ENCODE assay signal across 8 cellular contexts in genomic region chrX:119758682-119759332, GRCh38. TPM values are rescaled to one million over a fixed set of nuclear protein-coding genes. Genes with fewer than 3 reads are reported as not detected.
DNase-seq lines count a peak whose midpoint lies in the region; ATAC-seq, FAIRE-seq and TF ChIP-seq lines count a peak whose summit lies in the region.

No MANE protein-coding gene starts in this region.

- H3K36me3 ChIP-seq in ACC112 (ENCODE audit: insufficient read depth, low read length) (no peaks in the 10 kb centered on the region), HUES48 (ENCODE audit: control insufficient read depth, insufficient read depth, low read length) (no peaks in the 10 kb centered on the region), pancreas (no peaks in the 10 kb centered on the region)

- peak; percentile 59 for DNase-seq in activated CD8-positive, alpha-beta memory T cell treated with anti-CD3 and anti-CD28 coated beads, Interleukin-2, amount 50 U/mL, for 48 hours
- DNase-seq in fibroblast of pulmonary artery (ENCODE audit: low read depth): no peak
- DNase-seq in pancreas: peak in 5 of 6 donors; percentile 5 to 69 (median 36)
- no peak for DNase-seq in AG08395 (ENCODE audit: low spot score)
- DNase-seq in germinal center (ENCODE audit: low spot score): no peak

- peaks cover 4% of the 10 kb centered on the region for H3K4me1 ChIP-seq in ACC112 (ENCODE audit: control insufficient read depth, insufficient read depth, low read length, unreplicated experiment)
- H3K4me1 ChIP-seq in HUES48 (ENCODE audit: control insufficient read depth, insufficient read depth, low read length): peaks cover 19% of the 10 kb centered on the region
- H3K4me1 ChIP-seq in pancreas: no peaks in the 10 kb centered on the region

- 4 to 25% methylated on average over 66 to 71 of the region's 71 CpGs for WGBS in pancreas, 2 donors

- H3K27me3 ChIP-seq in ACC112 (ENCODE audit: insufficient read depth, low read length) (peaks cover 9% of the 10 kb centered on the region; the same call in 1 of the 2 replicates), HUES48 (ENCODE audit: control insufficient read depth, insufficient read depth, low read length) (peaks cover 11% of the 10 kb centered on the region), pancreas (no peaks in the 10 kb centered on the region)

- H3K9ac ChIP-seq in HUES48 (ENCODE audit: low read depth, low read length): no peak overlapping the region

- ATAC-seq in pancreas (peak; percentile 55 to 71 (median 64)), HG02981 (IDR thresholded peaks at IDR 0.05; ENCODE audit: unreplicated experiment) (no peak)

- no peaks in the 10 kb centered on the region for H3K79me2 ChIP-seq in ACC112 (ENCODE audit: control insufficient read depth, insufficient read depth, low read length, unreplicated experiment)

- FAIRE-seq in pancreas (lab: Jason Lieb, UNC): no peak

- H3K27ac ChIP-seq in ACC112 (ENCODE audit: low read depth, low read length) (no peak overlapping the region), HUES48 (ENCODE audit: low read depth, low read length) (no peak overlapping the region), pancreas (peak overlapping the region in 2 of 4 donors; percentile 28 to 34)

- H3K4me3 ChIP-seq in ACC112 (ENCODE audit: low read depth, low read length) (peak overlapping the region; percentile 70), HUES48 (ENCODE audit: low read depth, low read length) (peak overlapping the region; percentile 63), fibroblast of pulmonary artery (replicated peaks; ENCODE audit: low read depth, low read length) (peak overlapping the region; percentile 47), pancreas (peak overlapping the region; percentile 14 to 53 (median 27))

- no peak overlapping the region for H2AFZ ChIP-seq in ACC112 (ENCODE audit: low read length, unreplicated experiment)

- intact Hi-C loops in pancreas (cut with DNase I): no loop called here

- TF ChIP-seq CTCF in fibroblast of pulmonary artery (IDR thresholded peaks at IDR 0.05; ENCODE audit: low read length, missing control alignments) (no peak), pancreas (IDR thresholded peaks at IDR 0.05) (no peak)

- H3K9me3 ChIP-seq in HUES48 (ENCODE audit: control insufficient read depth, insufficient read depth, low read length): peaks cover 17% of the 10 kb centered on the region; the same call in 1 of the 2 replicates
- no peaks in the 10 kb centered on the region for H3K9me3 ChIP-seq in pancreas

RNA-seq across cellular contexts. Expression of gene SOWAHD, which starts 0.4 kb away (rescaled TPM):
- 1 to 10 TPM in 1 of 6 donors, under 1 TPM in 4, not detected in 1; 0.16 to 1.3 (median 0.46) TPM for total RNA-seq in pancreas
- under 1 TPM; 0.19 to 0.30 TPM for polyA plus RNA-seq in pancreas

RNA-seq across cellular contexts. Expression of gene RPL39, which starts 32.6 kb away (rescaled TPM):
- 1,000 to 10,000 TPM in 2 of 6 donors, 100 to 1,000 TPM in 4; 567 to 1,199 (median 972) TPM for total RNA-seq in pancreas
- polyA plus RNA-seq in pancreas: 1,000 to 10,000 TPM; 2,611 to 3,516 TPM

Comparison
In these comparisons a context has a peak if more than half of its experiments do, and no peak if none do; other contexts are left out.
1. DNase-seq: peak in activated CD8-positive, alpha-beta memory T cell treated with anti-CD3 and anti-CD28 coated beads, Interleukin-2, amount 50 U/mL, for 48 hours (single experiment) and pancreas (5 of 6); none in fibroblast of pulmonary artery (single experiment), AG08395 (single experiment) and germinal center (single experiment).
2. Peak in every context shown above with its lines, with median percentiles within 50 percentile points of each other: H3K4me3 ChIP-seq.